15 cellular contexts compared by ENCODE assay signal in the genomic region with DNA sequence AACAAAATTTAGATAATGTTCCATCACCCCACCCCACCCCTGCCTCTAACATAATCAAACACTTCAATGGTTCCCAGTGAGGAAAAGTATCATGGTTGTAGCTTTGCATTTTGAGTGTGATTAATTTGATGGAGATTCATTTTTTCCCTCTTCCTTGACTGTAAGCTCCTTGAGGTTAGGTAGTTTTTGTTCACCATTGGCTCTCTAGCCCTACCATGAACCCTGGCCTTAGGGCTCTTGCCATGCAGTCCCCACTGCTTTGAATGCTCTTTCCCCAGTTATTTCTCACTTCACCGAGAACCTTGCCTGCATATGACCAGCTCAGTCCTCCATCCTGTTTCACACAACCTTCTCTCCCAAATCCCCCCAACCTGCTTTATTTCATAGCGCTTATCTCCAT. TPM values are rescaled to one million over a fixed set of nuclear protein-coding genes. Genes with fewer than 3 reads are reported as not detected.
A peak's percentile ranks its signal among the peaks of the same experiment; 100 is the strongest.
DNase-seq lines count a peak whose midpoint lies in the region; ATAC-seq and TF ChIP-seq lines count a peak whose summit lies in the region.
"Had no signal": no experiment of that assay in that cellular context is flagged by ENCODE, and none has a peak within 500 bp of the region (broad histone marks: within the 10 kb centered on the region; RNA-seq: fewer than 3 reads in every experiment).

No MANE protein-coding gene starts in this region.

- no peaks in the 10 kb centered on the region for H3K27me3 Mint-ChIP-seq in activated naive CD4-positive, alpha-beta T cell treated with anti-CD3 and anti-CD28 coated beads for 36 hours (ENCODE audit: low read depth)
- no peaks in the 10 kb centered on the region for H3K27me3 Mint-ChIP-seq in activated T-helper 1 cell treated with anti-CD3 and anti-CD28 coated beads, Interleukin-12 subunit alpha, Interleukin-12 subunit beta, Interleukin-2, Interleukin-4 antibody, amounts not matched to agents 30 ng/mL and 10 ng/mL and 1 ng/mL, durations not matched to agents 14 hours and 24 hours and 36 hours (ENCODE audit: insufficient read depth)
- H3K27me3 Mint-ChIP-seq in naive thymus-derived CD4-positive, alpha-beta T cell: no peaks in the 10 kb centered on the region

- POLR2A ChIA-PET in naive thymus-derived CD4-positive, alpha-beta T cell (lab: Charles Lee): interaction anchor here (0.7 to 12.9 kb wide), 9 partner anchors 11 to 78 kb away, joined by 3 to 252 read pairs (median 3); no protein-coding TSS in a partner anchor
- POLR2A ChIA-PET in RWPE1 (lab: Yijun Ruan, JAX; ENCODE audit: low non-redundant PET): no interaction called here

- H3K27ac Mint-ChIP-seq in activated naive CD4-positive, alpha-beta T cell treated with anti-CD3 and anti-CD28 coated beads for 36 hours: peak overlapping the region; percentile 57
- H3K27ac Mint-ChIP-seq in activated T-helper 1 cell treated with anti-CD3 and anti-CD28 coated beads, Interleukin-12 subunit alpha, Interleukin-12 subunit beta, Interleukin-2, Interleukin-4 antibody, amounts not matched to agents 30 ng/mL and 10 ng/mL and 1 ng/mL, durations not matched to agents 14 hours and 24 hours and 36 hours: peak overlapping the region; percentile 61
- H3K27ac Mint-ChIP-seq in naive thymus-derived CD4-positive, alpha-beta T cell: peak overlapping the region in 7 of 9 donors; percentile 6 to 95 (median 84)

- intact Hi-C loops in activated naive CD4-positive, alpha-beta T cell treated with anti-CD3 and anti-CD28 coated beads for 36 hours (cut with micrococcal nuclease): no loop called here
- intact Hi-C loops in activated T-helper 1 cell treated with anti-CD3 and anti-CD28 coated beads, Interleukin-12 subunit alpha, Interleukin-12 subunit beta, Interleukin-2, Interleukin-4 antibody, amounts not matched to agents 30 ng/mL and 10 ng/mL and 1 ng/mL, durations not matched to agents 14 hours and 24 hours and 36 hours (cut with micrococcal nuclease): no loop called here
- intact Hi-C loops in naive thymus-derived CD4-positive, alpha-beta T cell (cut with micrococcal nuclease): no loop called here
- intact Hi-C loops in transverse colon (cut with DNase I; ENCODE audit: low total_unique reads): loop anchor here (10.0 kb wide), 2 partner anchors 59 to 169 kb away; no protein-coding TSS in a partner anchor

- peaks cover 6% of the 10 kb centered on the region for H3K36me3 Mint-ChIP-seq in activated naive CD4-positive, alpha-beta T cell treated with anti-CD3 and anti-CD28 coated beads for 36 hours (ENCODE audit: low read depth)
- peaks cover 29% of the 10 kb centered on the region for H3K36me3 Mint-ChIP-seq in activated T-helper 1 cell treated with anti-CD3 and anti-CD28 coated beads, Interleukin-12 subunit alpha, Interleukin-12 subunit beta, Interleukin-2, Interleukin-4 antibody, amounts not matched to agents 30 ng/mL and 10 ng/mL and 1 ng/mL, durations not matched to agents 14 hours and 24 hours and 36 hours (ENCODE audit: low read depth)
- H3K36me3 Mint-ChIP-seq in naive thymus-derived CD4-positive, alpha-beta T cell: peaks cover 4 to 41% (median 14%) of the 10 kb centered on the region in 5 donors

- H3K4me1 ChIP-seq in naive thymus-derived CD4-positive, alpha-beta T cell (ENCODE audit: control insufficient read depth in 2 of 2, insufficient read depth in 2 of 2, low read length in 2 of 2): peaks cover 68 to 71% of the 10 kb centered on the region in 2 donors
- peaks cover 26 to 59% (median 36%) of the 10 kb centered on the region in 4 donors for H3K4me1 ChIP-seq in transverse colon

- H3K4me3 Mint-ChIP-seq in activated naive CD4-positive, alpha-beta T cell treated with anti-CD3 and anti-CD28 coated beads for 36 hours: no peak overlapping the region
- H3K4me3 Mint-ChIP-seq in activated T-helper 1 cell treated with anti-CD3 and anti-CD28 coated beads, Interleukin-12 subunit alpha, Interleukin-12 subunit beta, Interleukin-2, Interleukin-4 antibody, amounts not matched to agents 30 ng/mL and 10 ng/mL and 1 ng/mL, durations not matched to agents 14 hours and 24 hours and 36 hours: no peak overlapping the region
- H3K4me3 Mint-ChIP-seq in naive thymus-derived CD4-positive, alpha-beta T cell: peak overlapping the region; percentile 15 to 77 (median 39)

- no peaks in the 10 kb centered on the region for H3K9me3 ChIP-seq in naive thymus-derived CD4-positive, alpha-beta T cell (ENCODE audit: control insufficient read depth in 2 of 3, low read length in 3 of 3)
- no peaks in the 10 kb centered on the region for H3K9me3 ChIP-seq in transverse colon
- H3K9me3 ChIP-seq: upper lobe of right lung had no signal

- peak overlapping the region; percentile 6 for H3K27ac ChIP-seq in naive thymus-derived CD4-positive, alpha-beta T cell (ENCODE audit: low read depth, low read length)
- H3K27ac ChIP-seq in transverse colon (peak overlapping the region; percentile 30 to 100 (median 98)), RWPE1 (no peak overlapping the region)
- H3K27ac ChIP-seq: upper lobe of right lung had no signal

- no peak for TF ChIP-seq CTCF in transverse colon (IDR thresholded peaks at IDR 0.05)
- TF ChIP-seq CTCF in RWPE1 (conservative IDR thresholded peaks at IDR 0.05; ENCODE audit: low read depth): no peak

- CTCF ChIA-PET in activated naive CD4-positive, alpha-beta T cell treated with anti-CD3 and anti-CD28 coated beads for 36 hours (lab: Charles Lee): no interaction called here
- CTCF ChIA-PET in naive thymus-derived CD4-positive, alpha-beta T cell (lab: Charles Lee): interaction anchor here (0.5 kb wide), 1 partner anchor 25 kb away, joined by 3 read pairs; no protein-coding TSS in a partner anchor
- CTCF ChIA-PET in RWPE1 (lab: Yijun Ruan, JAX): interaction anchor here (0.6 kb wide), 1 partner anchor 930 kb away, joined by 3 read pairs; no protein-coding TSS in a partner anchor

- TF ChIP-seq EP300 in transverse colon (IDR thresholded peaks at IDR 0.05; ENCODE audit: low read depth): no peak

- no peak overlapping the region for H3K4me3 ChIP-seq in naive thymus-derived CD4-positive, alpha-beta T cell (ENCODE audit: low read length)
- H3K4me3 ChIP-seq in transverse colon: no peak overlapping the region
- H3K4me3 ChIP-seq: coronary artery, upper lobe of right lung had no signal

- H3K4me1 Mint-ChIP-seq in activated naive CD4-positive, alpha-beta T cell treated with anti-CD3 and anti-CD28 coated beads for 36 hours (ENCODE audit: low read depth): peaks cover 73% of the 10 kb centered on the region
- peaks cover 85% of the 10 kb centered on the region for H3K4me1 Mint-ChIP-seq in activated T-helper 1 cell treated with anti-CD3 and anti-CD28 coated beads, Interleukin-12 subunit alpha, Interleukin-12 subunit beta, Interleukin-2, Interleukin-4 antibody, amounts not matched to agents 30 ng/mL and 10 ng/mL and 1 ng/mL, durations not matched to agents 14 hours and 24 hours and 36 hours (ENCODE audit: low read depth)
- peaks cover 67 to 92% (median 86%) of the 10 kb centered on the region in 7 donors for H3K4me1 Mint-ChIP-seq in naive thymus-derived CD4-positive, alpha-beta T cell

- DNase-seq in activated naive CD4-positive, alpha-beta T cell treated with anti-CD3 and anti-CD28 coated beads for 36 hours: no peak
- DNase-seq in activated naive CD4-positive, alpha-beta T cell treated with Interleukin-2 at 50 U/mL for 16 hours: no peak
- DNase-seq in activated T-helper 1 cell treated with anti-CD3 and anti-CD28 coated beads, Interleukin-12 subunit alpha, Interleukin-12 subunit beta, Interleukin-2, Interleukin-4 antibody, amounts not matched to agents 30 ng/mL and 10 ng/mL and 1 ng/mL, durations not matched to agents 14 hours and 24 hours and 36 hours (ENCODE audit: low spot score): no peak
- no peak for DNase-seq in naive thymus-derived CD4-positive, alpha-beta T cell
- DNase-seq in transverse colon (no peak), NCI-H510A (lab: John Stamatoyannopoulos, UW) (no peak), UCSD-AML1 (lab: John Stamatoyannopoulos, UW; ENCODE audit: unreplicated experiment) (no peak), RWPE1 (ENCODE audit: low spot score) (no peak)
- DNase-seq: foreskin fibroblast; NCI-H1105 treated with DMSO at 0.1 percent for 48 hours; NCI-H774; stimulated activated CD4-positive, alpha-beta T cell treated with anti-CD3 and anti-CD28 coated beads, Interleukin-12 subunit alpha, Interleukin-12 subunit beta, amount 100 ng/mL, for 4 hours; upper lobe of right lung had no signal

- H3K36me3 ChIP-seq in naive thymus-derived CD4-positive, alpha-beta T cell (ENCODE audit: control insufficient read depth in 2 of 3, insufficient read depth in 3 of 3, low read length in 3 of 3): no peaks in the 10 kb centered on the region
- H3K36me3 ChIP-seq in transverse colon: no peaks in the 10 kb centered on the region
- H3K36me3 ChIP-seq: upper lobe of right lung had no signal

- ATAC-seq in naive thymus-derived CD4-positive, alpha-beta T cell: no peak
- ATAC-seq: Panc1, upper lobe of right lung had no signal

- TF ChIP-seq POLR2A in transverse colon (IDR thresholded peaks at IDR 0.05): no peak

- in situ Hi-C loops in transverse colon (cut with MboI; ENCODE audit: low pct_ligation_motif_present in 1 of 4, low pct_unique_long_range_greater_than_20kb in 1 of 4, low sequenced_read_pairs in 3 of 4): loop anchor here in 2 of 4 donors (10.0 to 25.0 kb wide), 2 partner anchors 59 to 174 kb away; no protein-coding TSS in a partner anchor

- no peaks in the 10 kb centered on the region for H3K27me3 ChIP-seq in naive thymus-derived CD4-positive, alpha-beta T cell (ENCODE audit: control insufficient read depth in 2 of 2, insufficient read depth in 2 of 2, low read length in 2 of 2)
- no peaks in the 10 kb centered on the region for H3K27me3 ChIP-seq in transverse colon
- H3K27me3 ChIP-seq: upper lobe of right lung had no signal

- no peaks in the 10 kb centered on the region for H3K9me3 Mint-ChIP-seq in activated naive CD4-positive, alpha-beta T cell treated with anti-CD3 and anti-CD28 coated beads for 36 hours
- H3K9me3 Mint-ChIP-seq in activated T-helper 1 cell treated with anti-CD3 and anti-CD28 coated beads, Interleukin-12 subunit alpha, Interleukin-12 subunit beta, Interleukin-2, Interleukin-4 antibody, amounts not matched to agents 30 ng/mL and 10 ng/mL and 1 ng/mL, durations not matched to agents 14 hours and 24 hours and 36 hours: no peaks in the 10 kb centered on the region
- H3K9me3 Mint-ChIP-seq in naive thymus-derived CD4-positive, alpha-beta T cell: no peaks in the 10 kb centered on the region

- WGBS in transverse colon (ENCODE audit: low coverage in 1 of 2), 2 donors: 48 to 90% methylated on average over 2 of the region's 2 CpGs

RNA-seq across cellular contexts. Expression of gene MBNL1, which starts 5.0 kb away (rescaled TPM):
- 100 to 1,000 TPM; 387 to 391 TPM for total RNA-seq in activated naive CD4-positive, alpha-beta T cell treated with anti-CD3 and anti-CD28 coated beads for 36 hours
- total RNA-seq in activated T-helper 1 cell treated with anti-CD3 and anti-CD28 coated beads, Interleukin-12 subunit alpha, Interleukin-12 subunit beta, Interleukin-2, Interleukin-4 antibody, amounts not matched to agents 30 ng/mL and 10 ng/mL and 1 ng/mL, durations not matched to agents 14 hours and 24 hours and 36 hours: 295 and 308 TPM in 2 replicates
- 100 to 1,000 TPM; 459 to 675 (median 508) TPM for total RNA-seq in naive thymus-derived CD4-positive, alpha-beta T cell
- polyA plus RNA-seq in naive thymus-derived CD4-positive, alpha-beta T cell: 100 to 1,000 TPM; 371 to 389 TPM
- total RNA-seq in transverse colon: 100 to 1,000 TPM; 232 to 658 (median 509) TPM

Comparison
In these comparisons a context has a peak if more than half of its experiments do, and no peak if none do; other contexts are left out.
1. H3K4me3 Mint-ChIP-seq: peak in naive thymus-derived CD4-positive, alpha-beta T cell (10 of 10); none in activated naive CD4-positive, alpha-beta T cell treated with anti-CD3 and anti-CD28 coated beads for 36 hours (single experiment) and activated T-helper 1 cell treated with anti-CD3 and anti-CD28 coated beads, Interleukin-12 subunit alpha, Interleukin-12 subunit beta, Interleukin-2, Interleukin-4 antibody, amounts not matched to agents 30 ng/mL and 10 ng/mL and 1 ng/mL, durations not matched to agents 14 hours and 24 hours and 36 hours (single experiment).
2. Peak in every context shown above with its lines, with median percentiles within 50 percentile points of each other: H3K27ac Mint-ChIP-seq.